Comparison of ENCODE assay signal across 22 cellular contexts in genomic region chr9:131448818-131449217, GRCh38. TPM values are rescaled to one million over a fixed set of nuclear protein-coding genes. Genes with fewer than 3 reads are reported as not detected.
DNase-seq lines count a peak whose midpoint lies in the region; ATAC-seq and TF ChIP-seq lines count a peak whose summit lies in the region.
"Had no signal": no experiment of that assay in that cellular context is flagged by ENCODE, and none has a peak within 500 bp of the region (broad histone marks: within the 10 kb centered on the region; RNA-seq: fewer than 3 reads in every experiment).

No MANE protein-coding gene starts in this region.

- H3K4me3 ChIP-seq in A673 (ENCODE audit: low read depth, low read length, poor library complexity, severe bottlenecking) (no peak overlapping the region), mesenchymal stem cell (ENCODE audit: insufficient read depth in 1 of 2, low read depth in 1 of 2, low read length in 2 of 2) (no peak overlapping the region)
- H3K4me3 ChIP-seq: skin epidermis, upper lobe of right lung had no signal

- no peak overlapping the region for H4K8ac ChIP-seq in mesenchymal stem cell (ENCODE audit: low read length)

- H2BK120ac ChIP-seq in mesenchymal stem cell (ENCODE audit: low read depth, low read length): no peak overlapping the region

- H2BK12ac ChIP-seq in mesenchymal stem cell (ENCODE audit: low read length in 2 of 2): no peak overlapping the region

- DNase-seq in A673 (ENCODE audit: low spot score) (no peak), mesenchymal stem cell (no peak), OCI-M2 (lab: John Stamatoyannopoulos, UW; ENCODE audit: unreplicated experiment) (no peak), NCI-H526 (lab: John Stamatoyannopoulos, UW) (no peak)
- no peak for DNase-seq in CD4-positive, alpha-beta T cell
- no peak for DNase-seq in activated T-helper 1 cell treated with anti-CD3 and anti-CD28 coated beads, Interleukin-12 subunit alpha, Interleukin-12 subunit beta, Interleukin-2, Interleukin-4 antibody, amounts not matched to agents 30 ng/mL and 10 ng/mL and 1 ng/mL, durations not matched to agents 14 hours and 24 hours and 36 hours (ENCODE audit: low spot score)
- DNase-seq: activated gamma-delta T cell treated with Interleukin-2 at 50 U/mL for 16 hours; COR-L47; DND-41; effector CD8-positive, alpha-beta T cell; left colon; NCI-H187; NCI-H345; PC-3; SHP77 treated with DMSO at 0.1 percent for 48 hours; T-helper 1 cell; upper lobe of right lung had no signal

- peaks cover 3% of the 10 kb centered on the region for H3K4me1 ChIP-seq in A673 (ENCODE audit: insufficient read depth, low read length, poor library complexity, severe bottlenecking)
- peaks cover 4% of the 10 kb centered on the region for H3K4me1 ChIP-seq in mesenchymal stem cell (ENCODE audit: control insufficient read depth, insufficient read depth, low read depth, low read length)
- H3K4me1 ChIP-seq: upper lobe of right lung had no signal

- no peak overlapping the region for H3K4me2 ChIP-seq in mesenchymal stem cell (ENCODE audit: low read length, poor library complexity, severe bottlenecking)
- H3K4me2 ChIP-seq: KMS-11 had no signal

- no peak overlapping the region for H2BK15ac ChIP-seq in mesenchymal stem cell (ENCODE audit: low read depth, poor library complexity, severe bottlenecking)

- H2AFZ ChIP-seq in mesenchymal stem cell (ENCODE audit: low read depth, low read length): no peak overlapping the region

- H3K14ac ChIP-seq in mesenchymal stem cell (ENCODE audit: low read length in 2 of 2): no peak overlapping the region

- no peak overlapping the region for H3K18ac ChIP-seq in mesenchymal stem cell (ENCODE audit: low read depth in 1 of 2, low read length in 2 of 2)

- peaks cover 14% of the 10 kb centered on the region for H3K79me1 ChIP-seq in mesenchymal stem cell (replicated peaks; ENCODE audit: low read length, poor library complexity, severe bottlenecking)

- H3K36me3 ChIP-seq in A673 (ENCODE audit: insufficient read depth, low read length, poor library complexity, severe bottlenecking) (peaks cover 91% of the 10 kb centered on the region), mesenchymal stem cell (ENCODE audit: control insufficient read depth in 1 of 2, insufficient read depth in 2 of 2, low read depth in 1 of 2, low read length in 2 of 2) (peaks cover 59 to 93% of the 10 kb centered on the region in 2 experiments)

- H3K27me3 ChIP-seq in A673 (replicated peaks; ENCODE audit: insufficient read depth, low read depth, low read length, poor library complexity): no peaks in the 10 kb centered on the region
- no peaks in the 10 kb centered on the region for H3K27me3 ChIP-seq in CD4-positive, alpha-beta T cell (ENCODE audit: control insufficient read depth, insufficient read depth, low read length)
- H3K27me3 ChIP-seq in mesenchymal stem cell (ENCODE audit: control insufficient read depth in 1 of 2, insufficient read depth in 1 of 2, low read length in 2 of 2): no peaks in the 10 kb centered on the region
- H3K27me3 ChIP-seq: upper lobe of right lung had no signal

- no peaks in the 10 kb centered on the region for H3K27me3 Mint-ChIP-seq in CD4-positive, alpha-beta T cell
- no peaks in the 10 kb centered on the region for H3K27me3 Mint-ChIP-seq in activated T-helper 1 cell treated with anti-CD3 and anti-CD28 coated beads, Interleukin-12 subunit alpha, Interleukin-12 subunit beta, Interleukin-2, Interleukin-4 antibody, amounts not matched to agents 30 ng/mL and 10 ng/mL and 1 ng/mL, durations not matched to agents 14 hours and 24 hours and 36 hours (ENCODE audit: insufficient read depth)
- H3K27me3 Mint-ChIP-seq: stimulated activated naive CD8-positive, alpha-beta T cell treated with anti-CD3 and anti-CD28 coated beads, Interleukin-15, Interleukin-2, amounts not matched to agents 100 ng/mL and 50 ng/mL, for 24 hours had no signal

- H3K4me3 Mint-ChIP-seq in CD4-positive, alpha-beta T cell: no peak overlapping the region
- no peak overlapping the region for H3K4me3 Mint-ChIP-seq in activated T-helper 1 cell treated with anti-CD3 and anti-CD28 coated beads, Interleukin-12 subunit alpha, Interleukin-12 subunit beta, Interleukin-2, Interleukin-4 antibody, amounts not matched to agents 30 ng/mL and 10 ng/mL and 1 ng/mL, durations not matched to agents 14 hours and 24 hours and 36 hours
- H3K4me3 Mint-ChIP-seq: stimulated activated naive CD8-positive, alpha-beta T cell treated with anti-CD3 and anti-CD28 coated beads, Interleukin-15, Interleukin-2, amounts not matched to agents 100 ng/mL and 50 ng/mL, for 24 hours had no signal

- H3K9me3 ChIP-seq in A673 (ENCODE audit: low read depth, low read length, poor library complexity, severe bottlenecking) (no peaks in the 10 kb centered on the region), mesenchymal stem cell (ENCODE audit: control insufficient read depth, low read length) (no peaks in the 10 kb centered on the region)
- no peaks in the 10 kb centered on the region for H3K9me3 ChIP-seq in CD4-positive, alpha-beta T cell (ENCODE audit: control insufficient read depth, low read length)
- H3K9me3 ChIP-seq: upper lobe of right lung had no signal

- H2BK5ac ChIP-seq in mesenchymal stem cell (ENCODE audit: low read depth, low read length, poor library complexity, severe bottlenecking): no peak overlapping the region

- no TSS peak for BruUV-seq in A673 (replicated peaks; lab: Mats Ljungman, UMichigan)

- H3K27ac ChIP-seq in A673 (ENCODE audit: low read depth, low read length, poor library complexity, severe bottlenecking) (peak overlapping the region; percentile 22), mesenchymal stem cell (ENCODE audit: low read length, poor library complexity, severe bottlenecking) (no peak overlapping the region)
- H3K27ac ChIP-seq in CD4-positive, alpha-beta T cell (ENCODE audit: low read depth, low read length): no peak overlapping the region
- H3K27ac ChIP-seq: KMS-11, skin epidermis, upper lobe of right lung had no signal

- H3K4me1 Mint-ChIP-seq in CD4-positive, alpha-beta T cell (ENCODE audit: low read depth): peaks cover 31% of the 10 kb centered on the region
- peaks cover 18% of the 10 kb centered on the region for H3K4me1 Mint-ChIP-seq in activated T-helper 1 cell treated with anti-CD3 and anti-CD28 coated beads, Interleukin-12 subunit alpha, Interleukin-12 subunit beta, Interleukin-2, Interleukin-4 antibody, amounts not matched to agents 30 ng/mL and 10 ng/mL and 1 ng/mL, durations not matched to agents 14 hours and 24 hours and 36 hours (ENCODE audit: low read depth)

- H3K36me3 Mint-ChIP-seq in CD4-positive, alpha-beta T cell (ENCODE audit: low read depth): peaks cover 99% of the 10 kb centered on the region
- H3K36me3 Mint-ChIP-seq in activated T-helper 1 cell treated with anti-CD3 and anti-CD28 coated beads, Interleukin-12 subunit alpha, Interleukin-12 subunit beta, Interleukin-2, Interleukin-4 antibody, amounts not matched to agents 30 ng/mL and 10 ng/mL and 1 ng/mL, durations not matched to agents 14 hours and 24 hours and 36 hours (ENCODE audit: low read depth): peaks cover 61% of the 10 kb centered on the region

- H3K9ac ChIP-seq in mesenchymal stem cell (ENCODE audit: low read length): peak overlapping the region; percentile 4
- H3K9ac ChIP-seq: KMS-11 had no signal

- H3K9me3 Mint-ChIP-seq in CD4-positive, alpha-beta T cell: no peaks in the 10 kb centered on the region
- no peaks in the 10 kb centered on the region for H3K9me3 Mint-ChIP-seq in activated T-helper 1 cell treated with anti-CD3 and anti-CD28 coated beads, Interleukin-12 subunit alpha, Interleukin-12 subunit beta, Interleukin-2, Interleukin-4 antibody, amounts not matched to agents 30 ng/mL and 10 ng/mL and 1 ng/mL, durations not matched to agents 14 hours and 24 hours and 36 hours
- H3K9me3 Mint-ChIP-seq: stimulated activated naive CD8-positive, alpha-beta T cell treated with anti-CD3 and anti-CD28 coated beads, Interleukin-15, Interleukin-2, amounts not matched to agents 100 ng/mL and 50 ng/mL, for 24 hours had no signal

- intact Hi-C loops in A673 (cut with micrococcal nuclease; ENCODE audit: unreplicated experiment): no loop called here
- intact Hi-C loops in CD4-positive, alpha-beta T cell (cut with DNase I, micrococcal nuclease): no loop called here
- intact Hi-C loops in activated T-helper 1 cell treated with anti-CD3 and anti-CD28 coated beads, Interleukin-12 subunit alpha, Interleukin-12 subunit beta, Interleukin-2, Interleukin-4 antibody, amounts not matched to agents 30 ng/mL and 10 ng/mL and 1 ng/mL, durations not matched to agents 14 hours and 24 hours and 36 hours (cut with micrococcal nuclease): loop anchor here (1.0 to 2.0 kb wide), 2 partner anchors 42 to 52 kb away; no protein-coding TSS in a partner anchor

- CTCF ChIA-PET in A673 (lab: Charles Lee): no interaction called here
- CTCF ChIA-PET in CD4-positive, alpha-beta T cell (lab: Charles Lee): interaction anchor here (1.1 kb wide), 1 partner anchor 99 kb away, joined by 3 read pairs; no protein-coding TSS in a partner anchor

- H3K4ac ChIP-seq in mesenchymal stem cell (ENCODE audit: low read depth in 1 of 2, low read length in 2 of 2): no peak overlapping the region

- no peak for TF ChIP-seq CTCF in A673 (conservative IDR thresholded peaks at IDR 0.05; ENCODE audit: low read depth, low read length)
- TF ChIP-seq CTCF in CD4-positive, alpha-beta T cell (IDR thresholded peaks at IDR 0.05): no peak

- no peak for ATAC-seq in CD4-positive, alpha-beta T cell (ENCODE audit: poor library complexity)
- no peak for ATAC-seq in GM18867 (IDR thresholded peaks at IDR 0.05; ENCODE audit: unreplicated experiment)
- no peak for ATAC-seq in GM18502 (IDR thresholded peaks at IDR 0.05; ENCODE audit: poor library complexity, unreplicated experiment)
- ATAC-seq: left colon, PC-3, upper lobe of right lung had no signal

- WGBS in mesenchymal stem cell: 100% methylated on average over 3 of the region's 3 CpGs

- peak overlapping the region; percentile 29 for H3K27ac Mint-ChIP-seq in CD4-positive, alpha-beta T cell
- peak overlapping the region; percentile 9 for H3K27ac Mint-ChIP-seq in activated T-helper 1 cell treated with anti-CD3 and anti-CD28 coated beads, Interleukin-12 subunit alpha, Interleukin-12 subunit beta, Interleukin-2, Interleukin-4 antibody, amounts not matched to agents 30 ng/mL and 10 ng/mL and 1 ng/mL, durations not matched to agents 14 hours and 24 hours and 36 hours
- H3K27ac Mint-ChIP-seq: stimulated activated naive CD8-positive, alpha-beta T cell treated with anti-CD3 and anti-CD28 coated beads, Interleukin-15, Interleukin-2, amounts not matched to agents 100 ng/mL and 50 ng/mL, for 24 hours had no signal

- no peak overlapping the region for H3K23ac ChIP-seq in mesenchymal stem cell (ENCODE audit: low read length in 2 of 2)

- H4K91ac ChIP-seq in mesenchymal stem cell (ENCODE audit: low read length): no peak overlapping the region

- H2AK5ac ChIP-seq in mesenchymal stem cell (ENCODE audit: low read length, severe bottlenecking): no peak overlapping the region

- POLR2A ChIA-PET in A673 (lab: Charles Lee; ENCODE audit: low non-redundant PET): interaction anchor here (0.6 kb wide), 1 partner anchor 67 kb away, joined by 3 read pairs; no protein-coding TSS in a partner anchor
- POLR2A ChIA-PET in CD4-positive, alpha-beta T cell (lab: Charles Lee): no interaction called here

RNA-seq across cellular contexts. Expression of gene POMT1, which starts 53.9 kb away (rescaled TPM):
- 39.6 and 41.7 TPM in 2 replicates for total RNA-seq in A673 (2021)
- total RNA-seq in CD4-positive, alpha-beta T cell: 10 to 100 TPM; 50.1 to 50.5 TPM
- 39.1 and 39.3 TPM in 2 replicates for total RNA-seq in activated T-helper 1 cell treated with anti-CD3 and anti-CD28 coated beads, Interleukin-12 subunit alpha, Interleukin-12 subunit beta, Interleukin-2, Interleukin-4 antibody, amounts not matched to agents 30 ng/mL and 10 ng/mL and 1 ng/mL, durations not matched to agents 14 hours and 24 hours and 36 hours
- polyA plus RNA-seq in mesenchymal stem cell (2013, experiment 1 of 2): 21.3 TPM
- polyA plus RNA-seq in mesenchymal stem cell (2013, experiment 2 of 2): 20.1 TPM

RNA-seq across cellular contexts. Expression of gene PRRC2B, which starts 54.9 kb away (rescaled TPM):
- 317 and 318 TPM in 2 replicates for total RNA-seq in A673 (2021)
- total RNA-seq in CD4-positive, alpha-beta T cell: 100 to 1,000 TPM; 256 to 268 TPM
- total RNA-seq in activated T-helper 1 cell treated with anti-CD3 and anti-CD28 coated beads, Interleukin-12 subunit alpha, Interleukin-12 subunit beta, Interleukin-2, Interleukin-4 antibody, amounts not matched to agents 30 ng/mL and 10 ng/mL and 1 ng/mL, durations not matched to agents 14 hours and 24 hours and 36 hours: 103 and 108 TPM in 2 replicates
- 55.8 TPM for polyA plus RNA-seq in mesenchymal stem cell (2013, experiment 1 of 2)
- polyA plus RNA-seq in mesenchymal stem cell (2013, experiment 2 of 2): 53.6 TPM
